Comparison of ENCODE assay signal across 8 cellular contexts in the genomic region with DNA sequence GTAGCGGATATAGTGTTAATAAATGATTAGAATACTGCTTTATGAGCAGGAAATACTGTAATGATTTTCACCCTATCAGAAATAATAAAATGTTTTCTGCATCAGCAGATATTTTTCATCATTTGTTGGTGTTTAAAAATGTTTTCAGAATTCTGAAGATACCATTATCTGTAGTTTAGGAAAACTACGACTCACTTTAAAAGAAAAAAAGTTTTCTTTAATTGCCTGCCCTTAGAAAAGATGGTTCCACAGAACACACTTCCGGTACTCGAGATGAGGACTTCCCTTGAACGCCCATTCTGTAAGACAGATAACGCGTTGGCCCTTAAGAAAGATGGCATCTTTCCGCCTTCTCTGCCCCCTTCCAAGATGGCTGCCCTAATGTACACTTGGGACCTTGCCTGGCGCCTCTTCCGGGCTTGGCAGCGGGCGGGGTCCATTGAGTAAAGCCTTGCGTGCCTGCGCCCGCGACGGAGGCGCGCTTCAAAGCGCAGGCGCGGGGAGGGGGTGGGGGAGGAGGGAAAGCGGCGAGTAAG. TPM values are rescaled to one million over a fixed set of nuclear protein-coding genes. Genes with fewer than 3 reads are reported as not detected.
DNase-seq lines count a peak whose midpoint lies in the region; ATAC-seq, FAIRE-seq and TF ChIP-seq lines count a peak whose summit lies in the region.

A gene with protein sequence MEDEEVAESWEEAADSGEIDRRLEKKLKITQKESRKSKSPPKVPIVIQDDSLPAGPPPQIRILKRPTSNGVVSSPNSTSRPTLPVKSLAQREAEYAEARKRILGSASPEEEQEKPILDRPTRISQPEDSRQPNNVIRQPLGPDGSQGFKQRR (plus strand): TSS at position 521 of the 536 bp plus-strand sequence. CDS start 16 bp downstream, outside the sequence.

- ATAC-seq in HG02870 (IDR thresholded peaks at IDR 0.05; ENCODE audit: unreplicated experiment) (peak; percentile 78), pancreas (peak; percentile 89 to 94 (median 90))

- WGBS in adipose tissue, 3 donors = 1 to 2% (median 2%) methylated on average over 24 of the region's 24 CpGs
- WGBS in pancreas, 2 donors = 0 to 1% methylated on average over 24 of the region's 24 CpGs

- TF ChIP-seq CTCF in GM12864 (IDR thresholded peaks at IDR 0.05; ENCODE audit: low read depth, low read length, missing control alignments) = no peak
- no peak for TF ChIP-seq CTCF in cardiac muscle cell (IDR thresholded peaks at IDR 0.05; ENCODE audit: low read depth, low read length)
- no peak for TF ChIP-seq CTCF in pancreas (IDR thresholded peaks at IDR 0.05)
- TF ChIP-seq CTCF in tibial artery (IDR thresholded peaks at IDR 0.05) = no peak

- H3K27ac ChIP-seq in adipose tissue (ENCODE audit: low read depth, low read length) (peak within 1 kb of the TSS; percentile 82), cardiac muscle cell (peak within 1 kb of the TSS; percentile 92), pancreas (peak within 1 kb of the TSS; percentile 78 to 98 (median 92)), tibial artery (peak within 1 kb of the TSS; percentile 95)

- intact Hi-C loops in pancreas (cut with DNase I) = no loop called here
- intact Hi-C loops in tibial artery (cut with DNase I; ENCODE audit: low total_unique reads) = loop anchor here (10.0 kb wide), 1 partner anchor 162 kb away; no protein-coding TSS in a partner anchor

- H3K4me1 ChIP-seq in cardiac muscle cell (ENCODE audit: low read depth) (peaks cover 13% of the 10 kb centered on the region), pancreas (peaks cover 3 to 27% (median 15%) of the 10 kb centered on the region in 3 donors), tibial artery (peaks cover 0 to 72% (median 47%) of the 10 kb centered on the region in 4 donors)

- no peaks in the 10 kb centered on the region for H3K36me3 ChIP-seq in cardiac muscle cell
- no peaks in the 10 kb centered on the region for H3K36me3 ChIP-seq in pancreas
- no peaks in the 10 kb centered on the region for H3K36me3 ChIP-seq in tibial artery

- peak within 1 kb of the TSS; percentile 87 for H3K4me3 ChIP-seq in GM12864 (ENCODE audit: low read depth, low read length)
- peak within 1 kb of the TSS; percentile 72 for H3K4me3 ChIP-seq in cardiac muscle cell
- peak within 1 kb of the TSS; percentile 71 to 93 (median 88) for H3K4me3 ChIP-seq in pancreas
- H3K4me3 ChIP-seq in tibial artery = peak within 1 kb of the TSS; percentile 84 to 88

- peak; percentile 90 for FAIRE-seq in pancreas (lab: Jason Lieb, UNC)

- H3K27me3 ChIP-seq in cardiac muscle cell (no peaks in the 10 kb centered on the region), pancreas (no peaks in the 10 kb centered on the region), tibial artery (no peaks in the 10 kb centered on the region)

- DNase-seq in GM12864 (ENCODE audit: low read depth) = peak; percentile 99
- DNase-seq in NCI-H146 (lab: John Stamatoyannopoulos, UW) = peak; percentile 97
- DNase-seq in T-helper 1 cell = peak; percentile 93 to 100 (median 94)
- peak; percentile 99 to 100 for DNase-seq in cardiac muscle cell (ENCODE audit: low read depth in 1 of 2, low spot score in 1 of 2)
- peak; percentile 93 to 98 (median 96) for DNase-seq in pancreas
- DNase-seq in tibial artery = peak; percentile 98

- H3K9me3 ChIP-seq in cardiac muscle cell (ENCODE audit: low read depth) = no peaks in the 10 kb centered on the region
- no peaks in the 10 kb centered on the region for H3K9me3 ChIP-seq in pancreas
- no peaks in the 10 kb centered on the region for H3K9me3 ChIP-seq in tibial artery

RNA-seq across cellular contexts. Expression of the gene that starts here (rescaled TPM):
- polyA plus RNA-seq in adipose tissue (10 to 100 TPM; 30.1 to 93.6 (median 84.9) TPM), cardiac muscle cell (53.1 and 58.5 TPM in 2 replicates), pancreas (10 to 100 TPM; 25.7 to 37.1 TPM)
- total RNA-seq in cardiac muscle cell (75.9 and 81.7 TPM in 2 replicates), pancreas (10 to 100 TPM; 24.9 to 53.5 (median 37.0) TPM)

Comparison
In these comparisons a context has a peak if more than half of its experiments do, and no peak if none do; other contexts are left out.
1. Peak in every context shown above with its lines: DNase-seq, ATAC-seq, H3K4me3 ChIP-seq and H3K27ac ChIP-seq.